In genomic region chr16:47713225-47713595, GRCh38 we compare ENCODE assay signal across 8 cellular contexts.
DNase-seq lines count a peak whose midpoint lies in the region; ATAC-seq lines count a peak whose summit lies in the region.

No MANE protein-coding gene starts in this region.

- peak in 1 of 2 donors; percentile 48 for ATAC-seq in left cardiac atrium
- ATAC-seq in Right ventricle myocardium inferior: no peak
- peak; percentile 81 for ATAC-seq in HG03520 (IDR thresholded peaks at IDR 0.05; ENCODE audit: unreplicated experiment)
- peak; percentile 78 for ATAC-seq in stimulated activated naive CD8-positive, alpha-beta T cell treated with anti-CD3 and anti-CD28 coated beads, Interleukin-15, Interleukin-2, amounts not matched to agents 100 U/mL and 50 U/mL, for 24 hours

- intact Hi-C loops in left cardiac atrium (cut with DNase I) (no loop called here), Right ventricle myocardium inferior (cut with DNase I) (no loop called here)

- DNase-seq in left cardiac atrium (peak; percentile 24), Right ventricle myocardium inferior (ENCODE audit: missing footprints) (no peak), astrocyte of the hippocampus (ENCODE audit: low read depth, low spot score) (peak; percentile 42), GF-D8 (lab: John Stamatoyannopoulos, UW) (no peak), superior temporal gyrus (ENCODE audit: extremely low spot score) (no peak), pons (ENCODE audit: low spot score) (no peak)
- no peak for DNase-seq in stimulated activated naive CD8-positive, alpha-beta T cell treated with anti-CD3 and anti-CD28 coated beads, Interleukin-15, Interleukin-2, amounts not matched to agents 100 U/mL and 50 U/mL, for 24 hours

Comparison
In these comparisons a context has a peak if more than half of its experiments do, and no peak if none do; other contexts are left out.
1. DNase-seq: peak in left cardiac atrium (single experiment) and astrocyte of the hippocampus (single experiment); none in Right ventricle myocardium inferior (single experiment), stimulated activated naive CD8-positive, alpha-beta T cell treated with anti-CD3 and anti-CD28 coated beads, Interleukin-15, Interleukin-2, amounts not matched to agents 100 U/mL and 50 U/mL, for 24 hours (single experiment), GF-D8 (single experiment), superior temporal gyrus (single experiment) and pons (single experiment).